1 cellular context compared by ENCODE assay signal in the genomic region with DNA sequence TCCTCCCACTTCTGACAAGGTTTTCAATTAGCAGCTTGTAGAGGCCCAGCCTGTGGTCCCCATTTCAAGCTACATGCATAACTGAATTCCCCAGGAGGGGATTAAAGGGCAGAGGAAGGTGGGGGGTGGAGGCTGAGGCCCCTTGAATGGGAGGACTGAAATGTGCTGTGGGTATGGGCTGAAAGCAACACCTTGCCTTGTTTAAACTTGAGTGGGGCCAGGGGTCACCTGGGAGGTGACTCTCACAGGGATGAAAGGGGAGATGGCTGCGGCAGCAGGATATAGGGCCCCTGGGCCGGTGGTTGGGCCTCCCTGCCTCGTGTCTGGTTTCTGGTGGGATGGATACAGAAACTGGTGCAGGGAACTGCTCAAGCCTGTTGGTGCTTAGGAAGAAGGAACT.
TF ChIP-seq lines count a peak whose summit lies in the region.

No MANE protein-coding gene starts in this region.

TF ChIP-seq in HCT116, 20 proteins besides CTCF, POLR2A, EP300 and RAD21 (continued from another document):
- TF ChIP-seq, protein P1, sequence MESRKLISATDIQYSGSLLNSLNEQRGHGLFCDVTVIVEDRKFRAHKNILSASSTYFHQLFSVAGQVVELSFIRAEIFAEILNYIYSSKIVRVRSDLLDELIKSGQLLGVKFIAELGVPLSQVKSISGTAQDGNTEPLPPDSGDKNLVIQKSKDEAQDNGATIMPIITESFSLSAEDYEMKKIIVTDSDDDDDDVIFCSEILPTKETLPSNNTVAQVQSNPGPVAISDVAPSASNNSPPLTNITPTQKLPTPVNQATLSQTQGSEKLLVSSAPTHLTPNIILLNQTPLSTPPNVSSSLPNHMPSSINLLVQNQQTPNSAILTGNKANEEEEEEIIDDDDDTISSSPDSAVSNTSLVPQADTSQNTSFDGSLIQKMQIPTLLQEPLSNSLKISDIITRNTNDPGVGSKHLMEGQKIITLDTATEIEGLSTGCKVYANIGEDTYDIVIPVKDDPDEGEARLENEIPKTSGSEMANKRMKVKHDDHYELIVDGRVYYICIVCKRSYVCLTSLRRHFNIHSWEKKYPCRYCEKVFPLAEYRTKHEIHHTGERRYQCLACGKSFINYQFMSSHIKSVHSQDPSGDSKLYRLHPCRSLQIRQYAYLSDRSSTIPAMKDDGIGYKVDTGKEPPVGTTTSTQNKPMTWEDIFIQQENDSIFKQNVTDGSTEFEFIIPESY (IDR thresholded peaks at IDR 0.05; ENCODE audit: extremely low read depth, insufficient replicate concordance, low read length): no peak
- no peak for TF ChIP-seq ZFX (IDR thresholded peaks at IDR 0.05)
- no peak for TF ChIP-seq SIN3A (IDR thresholded peaks at IDR 0.05; ENCODE audit: low read depth)
- TF ChIP-seq YY1 (IDR thresholded peaks at IDR 0.05; ENCODE audit: extremely low read depth, insufficient replicate concordance, low read depth, low read length): no peak
- TF ChIP-seq, protein P2, sequence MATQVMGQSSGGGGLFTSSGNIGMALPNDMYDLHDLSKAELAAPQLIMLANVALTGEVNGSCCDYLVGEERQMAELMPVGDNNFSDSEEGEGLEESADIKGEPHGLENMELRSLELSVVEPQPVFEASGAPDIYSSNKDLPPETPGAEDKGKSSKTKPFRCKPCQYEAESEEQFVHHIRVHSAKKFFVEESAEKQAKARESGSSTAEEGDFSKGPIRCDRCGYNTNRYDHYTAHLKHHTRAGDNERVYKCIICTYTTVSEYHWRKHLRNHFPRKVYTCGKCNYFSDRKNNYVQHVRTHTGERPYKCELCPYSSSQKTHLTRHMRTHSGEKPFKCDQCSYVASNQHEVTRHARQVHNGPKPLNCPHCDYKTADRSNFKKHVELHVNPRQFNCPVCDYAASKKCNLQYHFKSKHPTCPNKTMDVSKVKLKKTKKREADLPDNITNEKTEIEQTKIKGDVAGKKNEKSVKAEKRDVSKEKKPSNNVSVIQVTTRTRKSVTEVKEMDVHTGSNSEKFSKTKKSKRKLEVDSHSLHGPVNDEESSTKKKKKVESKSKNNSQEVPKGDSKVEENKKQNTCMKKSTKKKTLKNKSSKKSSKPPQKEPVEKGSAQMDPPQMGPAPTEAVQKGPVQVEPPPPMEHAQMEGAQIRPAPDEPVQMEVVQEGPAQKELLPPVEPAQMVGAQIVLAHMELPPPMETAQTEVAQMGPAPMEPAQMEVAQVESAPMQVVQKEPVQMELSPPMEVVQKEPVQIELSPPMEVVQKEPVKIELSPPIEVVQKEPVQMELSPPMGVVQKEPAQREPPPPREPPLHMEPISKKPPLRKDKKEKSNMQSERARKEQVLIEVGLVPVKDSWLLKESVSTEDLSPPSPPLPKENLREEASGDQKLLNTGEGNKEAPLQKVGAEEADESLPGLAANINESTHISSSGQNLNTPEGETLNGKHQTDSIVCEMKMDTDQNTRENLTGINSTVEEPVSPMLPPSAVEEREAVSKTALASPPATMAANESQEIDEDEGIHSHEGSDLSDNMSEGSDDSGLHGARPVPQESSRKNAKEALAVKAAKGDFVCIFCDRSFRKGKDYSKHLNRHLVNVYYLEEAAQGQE (IDR thresholded peaks at IDR 0.05; ENCODE audit: low read depth): no peak
- TF ChIP-seq EZH2 (IDR thresholded peaks at IDR 0.05): no peak
- TF ChIP-seq, protein P3, sequence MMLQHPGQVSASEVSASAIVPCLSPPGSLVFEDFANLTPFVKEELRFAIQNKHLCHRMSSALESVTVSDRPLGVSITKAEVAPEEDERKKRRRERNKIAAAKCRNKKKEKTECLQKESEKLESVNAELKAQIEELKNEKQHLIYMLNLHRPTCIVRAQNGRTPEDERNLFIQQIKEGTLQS (IDR thresholded peaks at IDR 0.05): no peak
- no peak for TF ChIP-seq EZH2phosphoT487 (IDR thresholded peaks at IDR 0.05; ENCODE audit: borderline replicate concordance)
- TF ChIP-seq EGR1 (IDR thresholded peaks at IDR 0.05; ENCODE audit: low read depth): no peak
- TF ChIP-seq CBX3 (IDR thresholded peaks at IDR 0.05; ENCODE audit: low read depth): no peak
- no peak for TF ChIP-seq SRF (IDR thresholded peaks at IDR 0.05; ENCODE audit: low read depth)
- TF ChIP-seq CEBPB (IDR thresholded peaks at IDR 0.05; ENCODE audit: low read depth): no peak
- TF ChIP-seq FOSL1 (IDR thresholded peaks at IDR 0.05; ENCODE audit: low read depth): no peak
